7 cellular contexts compared by ENCODE assay signal in genomic region chr13:49496837-49497236, GRCh38. TPM values are rescaled to one million over a fixed set of nuclear protein-coding genes. Genes with fewer than 3 reads are reported as not detected.
DNase-seq lines count a peak whose midpoint lies in the region; ATAC-seq, FAIRE-seq and TF ChIP-seq lines count a peak whose summit lies in the region.
"Not testable (repeated sequence)": the region's sequence is repeated elsewhere in the genome, so short reads cannot be mapped to it uniquely, and the experiment has no call there.

No MANE protein-coding gene starts in this region.

- DNase-seq in GM23338 (ENCODE audit: low spot score); K562 (ENCODE audit: extremely low read depth in 1 of 4, low spot score in 3 of 4); heart right ventricle: not testable (repeated sequence)
- DNase-seq in T-helper 2 cell (peak in 4 of 5 experiments; percentile 13 to 82 (median 50)), retina (peak; percentile 8)
- peak; percentile 65 for DNase-seq in activated CD8-positive, alpha-beta memory T cell treated with anti-CD3 and anti-CD28 coated beads, Interleukin-2, amount 50 U/mL, for 48 hours
- peak; percentile 27 to 36 for DNase-seq in stimulated activated CD8-positive, alpha-beta memory T cell treated with anti-CD3 and anti-CD28 coated beads, Interleukin-2, amount 100 ng/mL, for 1 hour (ENCODE audit: low read depth in 2 of 2)

- not testable (repeated sequence) for H3K36me3 Mint-ChIP-seq in GM23338 (ENCODE audit: low read depth)

- not testable (repeated sequence) for TF ChIP-seq EP300 in K562 (IDR thresholded peaks at IDR 0.05; ENCODE audit: low read length)

- H3K4me3 Mint-ChIP-seq in GM23338: 0 out of 3 replicates have a peak overlapping the region, but pooled peaks have one; percentile 3

- intact Hi-C loops in K562 (cut with micrococcal nuclease): not testable (repeated sequence)
- intact Hi-C loops in heart right ventricle (cut with DNase I): loop anchor here in 6 of 10 donors (2.0 to 10.0 kb wide), 7 partner anchors 52 to 110 kb away; partner anchors contain the start of genes RCBTB1 (in 3 of the 6), CAB39L (in 2 of the 6) and SETDB2 (in 2 of the 6)

- not testable (repeated sequence) for H3F3A ChIP-seq in GM23338 (replicated peaks; ENCODE audit: low read depth)

- H3K27me3 ChIP-seq in GM23338 (ENCODE audit: insufficient read depth); K562 (ENCODE audit: control insufficient read depth in 2 of 2, insufficient read depth in 2 of 2, low read length in 2 of 2); heart right ventricle: not testable (repeated sequence)

- not testable (repeated sequence) for H3K36me3 ChIP-seq in GM23338 (ENCODE audit: insufficient read depth); K562 (ENCODE audit: control insufficient read depth, insufficient read depth, low read length)
- H3K36me3 ChIP-seq in heart right ventricle: peaks cover 0 to 30% (median 0%) of the 10 kb centered on the region in 9 donors

- CTCF ChIA-PET in K562 (lab: Yijun Ruan, JAX; ENCODE audit: low intra/inter-chr PET ratio): not testable (repeated sequence)

- H3K4me3 ChIP-seq in GM23338 (peak overlapping the region; percentile 68; the same call in 1 of the 2 replicates), heart right ventricle (peak overlapping the region in 4 of 10 donors; percentile 69 to 81 (median 74))
- H3K4me3 ChIP-seq in K562: not testable (repeated sequence)

- H3K27ac Mint-ChIP-seq in GM23338: not testable (repeated sequence)

- not testable (repeated sequence) for H3K9me3 ChIP-seq in K562 (replicated peaks; ENCODE audit: control insufficient read depth, insufficient read depth, low read depth, low read length); heart right ventricle

- H3K9me2 ChIP-seq in GM23338 (ENCODE audit: insufficient read depth): not testable (repeated sequence)

- TF ChIP-seq POLR2A in K562 (conservative IDR thresholded peaks at IDR 0.05): not testable (repeated sequence)

- H2AFZ ChIP-seq in GM23338: peak overlapping the region; percentile 96; the same call in 1 of the 2 replicates
- H2AFZ ChIP-seq in K562 (ENCODE audit: low read depth, low read length): not testable (repeated sequence)

- not testable (repeated sequence) for H4K20me1 ChIP-seq in GM23338 (replicated peaks; ENCODE audit: insufficient read depth); K562 (replicated peaks; ENCODE audit: control insufficient read depth, insufficient read depth, low read length)

- not testable (repeated sequence) for H3K4me1 ChIP-seq in GM23338 (ENCODE audit: insufficient read depth)
- peaks cover 6 to 12% of the 10 kb centered on the region in 2 experiments; a peak in 4 of 5 replicates for H3K4me1 ChIP-seq in K562 (replicated peaks in 1 of 2; ENCODE audit: control insufficient read depth in 2 of 2, insufficient read depth in 2 of 2, low read length in 2 of 2)
- peaks cover 0 to 44% (median 9%) of the 10 kb centered on the region in 9 donors for H3K4me1 ChIP-seq in heart right ventricle

- not testable (repeated sequence) for H3K9me3 Mint-ChIP-seq in GM23338

- 89% methylated on average over 6 of the region's 11 CpGs for WGBS in K562 (ENCODE audit: insufficient coverage, low coverage, missing lambda C conversion rate)
- 77 to 81% methylated on average over 11 of the region's 11 CpGs for WGBS in heart right ventricle, 2 donors

- H3K79me2 ChIP-seq in GM23338 (replicated peaks; ENCODE audit: insufficient read depth); K562 (ENCODE audit: control insufficient read depth, insufficient read depth, low read length): not testable (repeated sequence)

- BruUV-seq in K562 (replicated peaks; lab: Mats Ljungman, UMichigan): not testable (repeated sequence)

- not testable (repeated sequence) for H3K9ac ChIP-seq in K562 (ENCODE audit: insufficient read depth in 1 of 2, low read depth in 2 of 2, low read length in 2 of 2)

- not testable (repeated sequence) for H3K27ac ChIP-seq in GM23338 (ENCODE audit: low read depth); K562 (ENCODE audit: extremely low read depth, low read depth, low read length)
- H3K27ac ChIP-seq in heart right ventricle: peak overlapping the region in 9 of 10 donors; percentile 92 to 98 (median 95)

- peaks cover 11% of the 10 kb centered on the region for H3K27me3 Mint-ChIP-seq in GM23338 (ENCODE audit: insufficient read depth, low read depth, poor library complexity)

- not testable (repeated sequence) for TF ChIP-seq RAD21 in K562 (CRISPR knock-in tag; conservative IDR thresholded peaks at IDR 0.05 in 1 of 2, IDR thresholded peaks at IDR 0.05 in 1 of 2)

- not testable (repeated sequence) for H3K9me1 ChIP-seq in K562 (ENCODE audit: control insufficient read depth, insufficient read depth, low read length)

- FAIRE-seq in K562 (lab: Jason Lieb, UNC): not testable (repeated sequence)

- in situ Hi-C loops in K562 (cut with MboI): not testable (repeated sequence)

- peak overlapping the region; percentile 85; the same call in 1 of the 2 replicates for H3K4me2 ChIP-seq in GM23338
- H3K4me2 ChIP-seq in K562 (ENCODE audit: insufficient read depth, low read length): not testable (repeated sequence)

- POLR2A ChIA-PET in K562 (lab: Yijun Ruan, JAX): interaction anchor here (0.6 to 1.2 kb wide), 2 partner anchors 29 to 249 kb away, joined by 3 read pairs; partner anchors contain the start of gene CDADC1

- TF ChIP-seq CTCF in GM23338 (conservative IDR thresholded peaks at IDR 0.05; ENCODE audit: low read depth in 2 of 2); K562 (IDR thresholded peaks at IDR 0.05 in 2 of 3, conservative IDR thresholded peaks at IDR 0.05 in 1 of 3; ENCODE audit: insufficient read depth in 2 of 3, low read depth in 1 of 3, low read length in 3 of 3); heart right ventricle (IDR thresholded peaks at IDR 0.05): not testable (repeated sequence)

- H3K4me1 Mint-ChIP-seq in GM23338: not testable (repeated sequence)

- not testable (repeated sequence) for ATAC-seq in GM23338, K562, heart right ventricle

RNA-seq across cellular contexts. Expression of gene PHF11, which starts 1.1 kb away (rescaled TPM):
- total RNA-seq in GM23338 (2014; rRNA removed; shearing (Covaris generic)): 7.4 and 8.7 TPM in 2 replicates
- polyA plus RNA-seq in GM23338 (2016; fragmentation: Nextera tagmentation; extraction: Ambion mirVana) (12.7 and 13.5 TPM in 2 replicates), K562 (2011; rRNA removed) (4.1 and 4.8 TPM in 2 replicates), K562 (2014; fragmentation: Illumina TruSeq; extraction: Trizol) (6.5 and 7.0 TPM in 2 replicates), K562 (2014; fragmentation: Nextera tagmentation; extraction: Ambion mirVana) (1 to 10 TPM; 1.9 to 2.2 TPM), K562 (2014; rRNA removed) (3.7 and 7.0 TPM in 2 replicates), heart right ventricle (10 to 100 TPM; 22.4 to 61.2 TPM)
- total RNA-seq in K562 (2011; cell fraction: chromatin; rRNA removed; ENCODE audit: low replicate concordance): 5.7 and 12.3 TPM in 2 replicates
- 1.5 and 5.9 TPM in 2 replicates for total RNA-seq in K562 (2011; cell fraction: nucleolus; rRNA removed)
- 9.9 and 10.7 TPM in 2 replicates for total RNA-seq in K562 (2011; cell fraction: nucleoplasm; rRNA removed)
- total RNA-seq in K562 (2014; rRNA removed) (4.0 and 4.3 TPM in 2 replicates), K562 (2014; rRNA removed; fragmentation: Illumina TruSeq; extraction: Trizol) (5.3 and 6.3 TPM in 2 replicates), K562 (2015; rRNA removed; fragmentation: Illumina TruSeq; extraction: Trizol) (5.5 and 5.9 TPM in 2 replicates), K562 (2021) (6.0 and 7.3 TPM in 2 replicates), heart right ventricle (10 to 100 TPM; 16.6 to 43.4 (median 19.6) TPM)
- 1.7 and 2.3 TPM in 2 replicates for polyA plus RNA-seq in K562 (2011; cell fraction: cytosol; rRNA removed)
- polyA plus RNA-seq in K562 (2011; cell fraction: nucleus; rRNA removed): 6.7 and 7.3 TPM in 2 replicates
- polyA plus RNA-seq in K562 (2012): 4.9 and 11.1 TPM in 2 replicates
- polyA minus RNA-seq in K562 (2011; rRNA and poly(A)+ RNA removed): 1.7 and 4.1 TPM in 2 replicates
- polyA minus RNA-seq in K562 (2011; cell fraction: cytosol; rRNA and poly(A)+ RNA removed): not detected in 2 replicates
- 2.8 and 4.3 TPM in 2 replicates for polyA minus RNA-seq in K562 (2011; cell fraction: nucleus; rRNA and poly(A)+ RNA removed)

RNA-seq across cellular contexts. Expression of gene SETDB2, which starts 52.8 kb away (rescaled TPM):
- total RNA-seq in GM23338 (2014; rRNA removed; shearing (Covaris generic)): 5.8 and 6.3 TPM in 2 replicates
- polyA plus RNA-seq in GM23338 (2016; fragmentation: Nextera tagmentation; extraction: Ambion mirVana): 1.6 and 4.6 TPM in 2 replicates
- 5.7 and 18.5 TPM in 2 replicates for total RNA-seq in K562 (2011; cell fraction: chromatin; rRNA removed; ENCODE audit: low replicate concordance)
- total RNA-seq in K562 (2011; cell fraction: nucleolus; rRNA removed): 5.1 and 7.0 TPM in 2 replicates
- 7.9 and 14.0 TPM in 2 replicates for total RNA-seq in K562 (2011; cell fraction: nucleoplasm; rRNA removed)
- total RNA-seq in K562 (2014; rRNA removed): 4.0 TPM in 2 replicates
- 8.9 and 9.3 TPM in 2 replicates for total RNA-seq in K562 (2014; rRNA removed; fragmentation: Illumina TruSeq; extraction: Trizol)
- total RNA-seq in K562 (2015; rRNA removed; fragmentation: Illumina TruSeq; extraction: Trizol): 7.5 and 8.6 TPM in 2 replicates
- total RNA-seq in K562 (2021): 6.1 and 6.8 TPM in 2 replicates
- 6.7 and 9.0 TPM in 2 replicates for polyA plus RNA-seq in K562 (2011; rRNA removed)
- 1.2 and 2.5 TPM in 2 replicates for polyA plus RNA-seq in K562 (2011; cell fraction: cytosol; rRNA removed)
- 5.6 and 6.1 TPM in 2 replicates for polyA plus RNA-seq in K562 (2011; cell fraction: nucleus; rRNA removed)
- 4.8 and 4.9 TPM in 2 replicates for polyA plus RNA-seq in K562 (2012)
- polyA plus RNA-seq in K562 (2014; fragmentation: Illumina TruSeq; extraction: Trizol): 6.6 and 8.0 TPM in 2 replicates
- 1 to 10 TPM; 1.0 to 1.6 TPM for polyA plus RNA-seq in K562 (2014; fragmentation: Nextera tagmentation; extraction: Ambion mirVana)
- 5.1 and 5.5 TPM in 2 replicates for polyA plus RNA-seq in K562 (2014; rRNA removed)
- polyA minus RNA-seq in K562 (2011; rRNA and poly(A)+ RNA removed): 8.8 and 10.6 TPM in 2 replicates
- polyA minus RNA-seq in K562 (2011; cell fraction: cytosol; rRNA and poly(A)+ RNA removed): 2.8 and 3.5 TPM in 2 replicates
- polyA minus RNA-seq in K562 (2011; cell fraction: nucleus; rRNA and poly(A)+ RNA removed): 6.3 and 10.1 TPM in 2 replicates
- 10 to 100 TPM; 11.4 to 18.2 (median 13.8) TPM for total RNA-seq in heart right ventricle
- polyA plus RNA-seq in heart right ventricle: 1 to 10 TPM; 3.8 to 4.9 TPM

RNA-seq across cellular contexts. Expression of gene CAB39L, which starts 53.0 kb away (rescaled TPM):
- 4.4 and 5.9 TPM in 2 replicates for total RNA-seq in GM23338 (2014; rRNA removed; shearing (Covaris generic))
- 2.5 and 3.3 TPM in 2 replicates for polyA plus RNA-seq in GM23338 (2016; fragmentation: Nextera tagmentation; extraction: Ambion mirVana)
- total RNA-seq in K562 (2011; cell fraction: chromatin; rRNA removed; ENCODE audit: low replicate concordance): 1.2 and 3.4 TPM in 2 replicates
- total RNA-seq in K562 (2011; cell fraction: nucleolus; rRNA removed): 0.50 and 0.92 TPM in 2 replicates
- 1.1 and 1.2 TPM in 2 replicates for total RNA-seq in K562 (2011; cell fraction: nucleoplasm; rRNA removed)
- total RNA-seq in K562 (2014; rRNA removed): 1.1 and 1.3 TPM in 2 replicates
- total RNA-seq in K562 (2014; rRNA removed; fragmentation: Illumina TruSeq; extraction: Trizol): 2.5 and 2.6 TPM in 2 replicates
- total RNA-seq in K562 (2015; rRNA removed; fragmentation: Illumina TruSeq; extraction: Trizol): 2.6 and 2.8 TPM in 2 replicates
- 1.4 and 1.5 TPM in 2 replicates for total RNA-seq in K562 (2021)
- 0.74 and 4.2 TPM in 2 replicates for polyA plus RNA-seq in K562 (2011; rRNA removed)
- 0.44 and 1.1 TPM in 2 replicates for polyA plus RNA-seq in K562 (2011; cell fraction: cytosol; rRNA removed)
- polyA plus RNA-seq in K562 (2011; cell fraction: nucleus; rRNA removed): 0.37 and 1.4 TPM in 2 replicates
- 0.79 and 1.6 TPM in 2 replicates for polyA plus RNA-seq in K562 (2012)
- 2.1 and 2.9 TPM in 2 replicates for polyA plus RNA-seq in K562 (2014; fragmentation: Illumina TruSeq; extraction: Trizol)
- 1 to 10 TPM; 2.9 to 3.0 TPM for polyA plus RNA-seq in K562 (2014; fragmentation: Nextera tagmentation; extraction: Ambion mirVana)
- polyA plus RNA-seq in K562 (2014; rRNA removed): 1.7 and 2.2 TPM in 2 replicates
- 0.72 and 2.5 TPM in 2 replicates for polyA minus RNA-seq in K562 (2011; rRNA and poly(A)+ RNA removed)
- 1.2 TPM in 1 of 2 replicates, not detected in the other for polyA minus RNA-seq in K562 (2011; cell fraction: cytosol; rRNA and poly(A)+ RNA removed)
- 0.11 and 1.2 TPM in 2 replicates for polyA minus RNA-seq in K562 (2011; cell fraction: nucleus; rRNA and poly(A)+ RNA removed)
- 10 to 100 TPM; 13.8 to 33.2 (median 17.9) TPM for total RNA-seq in heart right ventricle
- polyA plus RNA-seq in heart right ventricle: 1 to 10 TPM; 7.1 to 9.7 TPM
